ENCODE assay signal across 25 cellular contexts in genomic region chr13:111383591-111384440, GRCh38.
DNase-seq lines count a peak whose midpoint lies in the region; ATAC-seq and TF ChIP-seq lines count a peak whose summit lies in the region.
"Had no signal": no experiment of that assay in that cellular context is flagged by ENCODE, and none has a peak within 500 bp of the region (broad histone marks: within the 10 kb centered on the region; RNA-seq: fewer than 3 reads in every experiment).

No MANE protein-coding gene starts in this region.

- no peaks in the 10 kb centered on the region for H3K27me3 Mint-ChIP-seq in activated naive CD8-positive, alpha-beta T cell
- H3K27me3 Mint-ChIP-seq in activated naive CD8-positive, alpha-beta T cell treated with anti-CD3 and anti-CD28 coated beads, Interleukin-2, amount 50 U/mL, for 24 hours, result no peaks in the 10 kb centered on the region
- no peaks in the 10 kb centered on the region for H3K27me3 Mint-ChIP-seq in activated CD8-positive, alpha-beta T cell treated with anti-CD3 and anti-CD28 coated beads for 36 hours
- peaks cover 3% of the 10 kb centered on the region for H3K27me3 Mint-ChIP-seq in type B pancreatic cell

- CTCF ChIA-PET in activated CD8-positive, alpha-beta T cell treated with anti-CD3 and anti-CD28 coated beads for 36 hours (lab: Charles Lee), result no interaction called here

- peak overlapping the region; percentile 36 for H3K27ac Mint-ChIP-seq in activated naive CD8-positive, alpha-beta T cell
- H3K27ac Mint-ChIP-seq in activated naive CD8-positive, alpha-beta T cell treated with anti-CD3 and anti-CD28 coated beads, Interleukin-2, amount 50 U/mL, for 24 hours, result no peak overlapping the region
- H3K27ac Mint-ChIP-seq in activated CD8-positive, alpha-beta T cell treated with anti-CD3 and anti-CD28 coated beads for 36 hours, result no peak overlapping the region
- no peak overlapping the region for H3K27ac Mint-ChIP-seq in type B pancreatic cell
- H3K27ac Mint-ChIP-seq: activated B cell treated with CpG ODN at 0.5 μM for 24 hours; activated CD4-positive, alpha-beta memory T cell treated with anti-CD3 and anti-CD28 coated beads, Interleukin-2, amount 10 ng/mL, durations not matched to agents 7 days and 5 days; activated T-cell treated with anti-CD3 and anti-CD28 coated beads, Interleukin-2, amount 50 U/mL, for 72 hours; naive B cell had no signal

- no peaks in the 10 kb centered on the region for H3K9me3 Mint-ChIP-seq in activated naive CD8-positive, alpha-beta T cell (ENCODE audit: low read depth)
- H3K9me3 Mint-ChIP-seq in activated naive CD8-positive, alpha-beta T cell treated with anti-CD3 and anti-CD28 coated beads, Interleukin-2, amount 50 U/mL, for 24 hours, result no peaks in the 10 kb centered on the region
- H3K9me3 Mint-ChIP-seq in activated CD8-positive, alpha-beta T cell treated with anti-CD3 and anti-CD28 coated beads for 36 hours, result no peaks in the 10 kb centered on the region
- peaks cover 7% of the 10 kb centered on the region for H3K9me3 Mint-ChIP-seq in type B pancreatic cell
- H3K9me3 Mint-ChIP-seq: activated B cell treated with CpG ODN at 0.5 μM for 24 hours; activated CD4-positive, alpha-beta memory T cell treated with anti-CD3 and anti-CD28 coated beads, Interleukin-2, amount 10 ng/mL, durations not matched to agents 7 days and 5 days; activated T-cell treated with anti-CD3 and anti-CD28 coated beads, Interleukin-2, amount 50 U/mL, for 72 hours had no signal

- peaks cover 2% of the 10 kb centered on the region for H3K36me3 Mint-ChIP-seq in activated naive CD8-positive, alpha-beta T cell
- no peaks in the 10 kb centered on the region for H3K36me3 Mint-ChIP-seq in activated naive CD8-positive, alpha-beta T cell treated with anti-CD3 and anti-CD28 coated beads, Interleukin-2, amount 50 U/mL, for 24 hours (ENCODE audit: low read depth)
- no peaks in the 10 kb centered on the region for H3K36me3 Mint-ChIP-seq in activated CD8-positive, alpha-beta T cell treated with anti-CD3 and anti-CD28 coated beads for 36 hours (ENCODE audit: low read depth)
- no peaks in the 10 kb centered on the region for H3K36me3 Mint-ChIP-seq in type B pancreatic cell
- H3K36me3 Mint-ChIP-seq: CD14-positive monocyte, naive B cell had no signal

- H3K4me3 Mint-ChIP-seq in activated naive CD8-positive, alpha-beta T cell, result peak overlapping the region; percentile 44
- H3K4me3 Mint-ChIP-seq in activated naive CD8-positive, alpha-beta T cell treated with anti-CD3 and anti-CD28 coated beads, Interleukin-2, amount 50 U/mL, for 24 hours, result no peak overlapping the region
- no peak overlapping the region for H3K4me3 Mint-ChIP-seq in activated CD8-positive, alpha-beta T cell treated with anti-CD3 and anti-CD28 coated beads for 36 hours
- H3K4me3 Mint-ChIP-seq in type B pancreatic cell, result no peak overlapping the region
- H3K4me3 Mint-ChIP-seq: activated B cell treated with CpG ODN at 0.5 μM for 24 hours; activated CD4-positive, alpha-beta memory T cell treated with anti-CD3 and anti-CD28 coated beads, Interleukin-2, amount 10 ng/mL, durations not matched to agents 7 days and 5 days; CD14-positive monocyte; naive B cell had no signal

- intact Hi-C loops in activated CD8-positive, alpha-beta T cell treated with anti-CD3 and anti-CD28 coated beads for 36 hours (cut with micrococcal nuclease), result no loop called here

- peaks cover 40% of the 10 kb centered on the region for H3K4me1 Mint-ChIP-seq in activated naive CD8-positive, alpha-beta T cell (ENCODE audit: low read depth)
- H3K4me1 Mint-ChIP-seq in activated naive CD8-positive, alpha-beta T cell treated with anti-CD3 and anti-CD28 coated beads, Interleukin-2, amount 50 U/mL, for 24 hours, result peaks cover 28% of the 10 kb centered on the region
- H3K4me1 Mint-ChIP-seq in activated CD8-positive, alpha-beta T cell treated with anti-CD3 and anti-CD28 coated beads for 36 hours (ENCODE audit: low read depth), result peaks cover 27% of the 10 kb centered on the region
- H3K4me1 Mint-ChIP-seq in type B pancreatic cell (ENCODE audit: unreplicated experiment), result peaks cover 5% of the 10 kb centered on the region
- H3K4me1 Mint-ChIP-seq: activated B cell treated with CpG ODN at 0.5 μM for 24 hours, CD14-positive monocyte had no signal

- TF ChIP-seq CTCF in activated CD8-positive, alpha-beta T cell treated with anti-CD3 and anti-CD28 coated beads for 36 hours (IDR thresholded peaks at IDR 0.05), result no peak
- no peak for TF ChIP-seq CTCF in type B pancreatic cell (conservative IDR thresholded peaks at IDR 0.05)

- DNase-seq in activated naive CD8-positive, alpha-beta T cell treated with anti-CD3 and anti-CD28 coated beads, Interleukin-2, amount 50 U/mL, for 24 hours, result no peak
- no peak for DNase-seq in activated CD8-positive, alpha-beta T cell treated with anti-CD3 and anti-CD28 coated beads for 36 hours
- DNase-seq in mesenteric fat pad (ENCODE audit: low spot score) (peak; percentile 62), type B pancreatic cell (ENCODE audit: extremely low spot score, unreplicated experiment) (peak; percentile 51), left lobe of liver (ENCODE audit: low spot score) (no peak)
- no peak for DNase-seq in stimulated activated CD4-positive, alpha-beta T cell treated with anti-CD3 and anti-CD28 coated beads, Interleukin-15, amount 100 ng/mL, for 24 hours
- DNase-seq: activated B cell treated with CpG ODN at 0.5 μM for 24 hours; activated CD4-positive, alpha-beta memory T cell treated with anti-CD3 and anti-CD28 coated beads, Interleukin-2, amount 10 ng/mL, durations not matched to agents 7 days and 5 days; activated T-cell treated with anti-CD3 and anti-CD28 coated beads, Interleukin-2, amount 50 U/mL, for 72 hours; body of pancreas; heart right ventricle; left lung; naive B cell; NCI-H1105 treated with DMSO at 0.1 percent for 48 hours; NCI-H446; ovary; right cardiac atrium; stimulated activated CD4-positive, alpha-beta T cell treated with anti-CD3 and anti-CD28 coated beads, Interleukin-12 subunit alpha, Interleukin-12 subunit beta, amount 100 ng/mL, for 4 hours; stimulated activated CD4-positive, alpha-beta T cell treated with anti-CD3 and anti-CD28 coated beads, Interleukin-4, amount 100 ng/mL, for 4 hours; T-helper 9 cell; thyroid gland had no signal

- ATAC-seq in activated naive CD8-positive, alpha-beta T cell treated with anti-CD3 and anti-CD28 coated beads, Interleukin-2, amount 50 U/mL, for 24 hours, result no peak
- peak; percentile 37 for ATAC-seq in activated CD8-positive, alpha-beta T cell treated with anti-CD3 and anti-CD28 coated beads for 36 hours
- ATAC-seq in HG02763 (IDR thresholded peaks at IDR 0.05; ENCODE audit: unreplicated experiment), result no peak
- ATAC-seq in left lobe of liver, result no peak
- ATAC-seq: body of pancreas, heart right ventricle, left lung, right cardiac atrium, Right ventricle myocardium inferior had no signal

- POLR2A ChIA-PET in activated CD8-positive, alpha-beta T cell treated with anti-CD3 and anti-CD28 coated beads for 36 hours (lab: Charles Lee), result no interaction called here

Comparison
In these comparisons a context has a peak if more than half of its experiments do, and no peak if none do; other contexts are left out.
1. DNase-seq: peak in mesenteric fat pad (single experiment) and type B pancreatic cell (single experiment); none in activated naive CD8-positive, alpha-beta T cell treated with anti-CD3 and anti-CD28 coated beads, Interleukin-2, amount 50 U/mL, for 24 hours (single experiment), activated CD8-positive, alpha-beta T cell treated with anti-CD3 and anti-CD28 coated beads for 36 hours (single experiment), stimulated activated CD4-positive, alpha-beta T cell treated with anti-CD3 and anti-CD28 coated beads, Interleukin-15, amount 100 ng/mL, for 24 hours (single experiment) and left lobe of liver (single experiment).